Comparison of ENCODE assay signal across 15 cellular contexts in the genomic region with DNA sequence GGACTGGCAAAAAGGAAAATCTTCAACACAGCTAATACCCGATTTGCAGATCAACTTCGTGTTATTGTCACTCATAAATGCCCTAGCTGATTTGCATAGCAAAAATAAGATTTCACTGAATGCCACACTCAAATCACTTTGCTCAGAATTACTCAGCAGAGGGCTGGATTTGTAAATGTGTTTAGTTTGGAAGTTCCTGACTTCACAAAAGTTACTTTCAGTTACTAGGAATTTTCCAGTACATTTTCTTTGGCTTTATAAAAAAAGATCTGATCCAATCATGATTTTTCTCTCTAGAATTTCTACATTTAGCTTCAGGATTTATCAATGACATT.
DNase-seq lines count a peak whose midpoint lies in the region; ATAC-seq and TF ChIP-seq lines count a peak whose summit lies in the region.
"Had no signal": no experiment of that assay in that cellular context is flagged by ENCODE, and none has a peak within 500 bp of the region (broad histone marks: within the 10 kb centered on the region; RNA-seq: fewer than 3 reads in every experiment).

No MANE protein-coding gene starts in this region.

- peak overlapping the region; percentile 21 to 32 for H3K4me3 ChIP-seq in tibial artery
- H3K4me3 ChIP-seq: BLaER1, upper lobe of right lung had no signal

- ATAC-seq in HG02884 (IDR thresholded peaks at IDR 0.05; ENCODE audit: unreplicated experiment) (peak; percentile 45), omental fat pad (ENCODE audit: low FRiP score) (no peak), HG03139 (IDR thresholded peaks at IDR 0.05; ENCODE audit: unreplicated experiment) (no peak)
- ATAC-seq: activated naive CD8-positive, alpha-beta T cell treated with anti-CD3 and anti-CD28 coated beads, Interleukin-2, amount 50 U/mL, for 24 hours; upper lobe of right lung had no signal

- TF ChIP-seq CTCF in tibial artery (IDR thresholded peaks at IDR 0.05) (no peak), omental fat pad (IDR thresholded peaks at IDR 0.05) (no peak)

- DNase-seq in tibial artery (no peak), omental fat pad (ENCODE audit: low spot score) (no peak), NCI-H510A (lab: John Stamatoyannopoulos, UW) (no peak)
- no peak for DNase-seq in stimulated activated CD4-positive, alpha-beta T cell treated with anti-CD3 and anti-CD28 coated beads, Interleukin-15, amount 100 ng/mL, for 24 hours
- DNase-seq: activated CD4-positive, alpha-beta memory T cell treated with anti-CD3 and anti-CD28 coated beads, Interleukin-2, amount 10 ng/mL, durations not matched to agents 7 days and 5 days; activated naive CD8-positive, alpha-beta T cell treated with anti-CD3 and anti-CD28 coated beads, Interleukin-2, amount 50 U/mL, for 24 hours; mesendoderm; NCI-H774; upper lobe of right lung had no signal

- H3K4me1 ChIP-seq in tibial artery: peaks cover 0 to 40% (median 20%) of the 10 kb centered on the region in 4 donors
- H3K4me1 ChIP-seq: upper lobe of right lung had no signal

- no peaks in the 10 kb centered on the region for H3K9me3 ChIP-seq in tibial artery
- H3K9me3 ChIP-seq: upper lobe of right lung had no signal

- peak overlapping the region; percentile 74 for H3K27ac ChIP-seq in cingulate gyrus (ENCODE audit: low read depth, low read length)
- H3K27ac ChIP-seq in layer of hippocampus (ENCODE audit: low read depth, low read length): peak overlapping the region; percentile 12
- peak overlapping the region; percentile 85 to 89 for H3K27ac ChIP-seq in tibial artery
- H3K27ac ChIP-seq: BLaER1, upper lobe of right lung, WERI-Rb-1 had no signal

- intact Hi-C loops in tibial artery (cut with DNase I; ENCODE audit: low total_unique reads): loop anchor here (2.0 to 5.0 kb wide), 2 partner anchors 56 to 429 kb away; no protein-coding TSS in a partner anchor

- H3K36me3 ChIP-seq in tibial artery: no peaks in the 10 kb centered on the region
- H3K36me3 ChIP-seq: BLaER1, upper lobe of right lung, WERI-Rb-1 had no signal

- no peaks in the 10 kb centered on the region for H3K27me3 ChIP-seq in layer of hippocampus (ENCODE audit: control insufficient read depth, insufficient read depth, low read length)
- H3K27me3 ChIP-seq in tibial artery: no peaks in the 10 kb centered on the region
- H3K27me3 ChIP-seq: BLaER1, upper lobe of right lung had no signal

Comparison
In these comparisons a context has a peak if more than half of its experiments do, and no peak if none do; other contexts are left out.
1. H3K27ac ChIP-seq: peak in every context shown above with its lines; median percentile 87 in tibial artery; 74 in cingulate gyrus; 12 in layer of hippocampus.